Comparison of ENCODE assay signal across 16 cellular contexts in genomic region chr1:61343623-61344257, GRCh38.
A peak's percentile ranks its signal among the peaks of the same experiment; 100 is the strongest.
DNase-seq lines count a peak whose midpoint lies in the region; ATAC-seq and TF ChIP-seq lines count a peak whose summit lies in the region.
"Had no signal": no experiment of that assay in that cellular context is flagged by ENCODE, and none has a peak within 500 bp of the region (broad histone marks: within the 10 kb centered on the region; RNA-seq: fewer than 3 reads in every experiment).

No MANE protein-coding gene starts in this region.

- no peak overlapping the region for H2AFZ ChIP-seq in neural cell (ENCODE audit: low read depth, low read length)
- H2AFZ ChIP-seq in neural progenitor cell (replicated peaks): no peak overlapping the region

- ATAC-seq in GM21390 (IDR thresholded peaks at IDR 0.05; ENCODE audit: unreplicated experiment) (no peak), body of pancreas (no peak)

- H3K9me2 ChIP-seq in neural cell (ENCODE audit: insufficient read depth, low read length): no peaks in the 10 kb centered on the region

- 45 to 57% methylated on average over 5 of the region's 5 CpGs for WGBS in body of pancreas, 2 donors

- no peak for TF ChIP-seq EP300 in neural cell (conservative IDR thresholded peaks at IDR 0.05; ENCODE audit: poor library complexity, severe bottlenecking)

- H3K36me3 ChIP-seq in HAP-1 (replicated peaks) (no peaks in the 10 kb centered on the region), neural cell (ENCODE audit: insufficient read depth, low read length) (no peaks in the 10 kb centered on the region), neural progenitor cell (no peaks in the 10 kb centered on the region), body of pancreas (replicated peaks in 1 of 2; ENCODE audit: insufficient read depth in 1 of 2, low read depth in 2 of 2) (no peaks in the 10 kb centered on the region)

- TF ChIP-seq CTCF in neural cell (IDR thresholded peaks at IDR 0.05; ENCODE audit: poor library complexity, severe bottlenecking) (peak; percentile 11), neural progenitor cell (IDR thresholded peaks at IDR 0.05) (no peak), body of pancreas (IDR thresholded peaks at IDR 0.05) (no peak)

- H3K36me3 Mint-ChIP-seq in neural progenitor cell: peaks cover 28% of the 10 kb centered on the region

- H3K9ac ChIP-seq in neural cell (ENCODE audit: low read length) (no peak overlapping the region), neural progenitor cell (no peak overlapping the region)

- H3F3A ChIP-seq in neural cell (ENCODE audit: insufficient read depth, low read length, poor library complexity, severe bottlenecking) (no peaks in the 10 kb centered on the region), neural progenitor cell (ENCODE audit: low read depth) (no peaks in the 10 kb centered on the region)

- H3K27me3 ChIP-seq in HAP-1 (ENCODE audit: low read depth): no peaks in the 10 kb centered on the region
- no peaks in the 10 kb centered on the region for H3K27me3 ChIP-seq in neural cell (ENCODE audit: insufficient read depth, low read depth, low read length)
- H3K27me3 ChIP-seq in neural progenitor cell: no peaks in the 10 kb centered on the region
- H3K27me3 ChIP-seq in body of pancreas: no peaks in the 10 kb centered on the region

- H3K4me2 ChIP-seq in neural cell (ENCODE audit: low read length) (no peak overlapping the region), neural progenitor cell (no peak overlapping the region)

- no peaks in the 10 kb centered on the region for H3K79me2 ChIP-seq in neural cell (replicated peaks; ENCODE audit: insufficient read depth, low read length)
- no peaks in the 10 kb centered on the region for H3K79me2 ChIP-seq in neural progenitor cell (ENCODE audit: low read depth)

- no peak for TF ChIP-seq RAD21 in neural cell (conservative IDR thresholded peaks at IDR 0.05)

- peak; percentile 39 to 84 for DNase-seq in HAP-1 (ENCODE audit: low spot score in 2 of 2)
- peak; percentile 67 to 81 for DNase-seq in NCI-H526 (lab: John Stamatoyannopoulos, UW)
- DNase-seq in caudate nucleus (lab: John Stamatoyannopoulos, UW): no peak
- no peak for DNase-seq in C1 segment of cervical spinal cord (lab: John Stamatoyannopoulos, UW)
- no peak for DNase-seq in neural progenitor cell (ENCODE audit: low spot score)
- DNase-seq in body of pancreas: no peak
- DNase-seq: ACHN; AML-193; COR-L47; NCI-H1105 treated with DMSO at 0.1 percent for 48 hours; NCI-H1694 treated with DMSO at 0.1 percent for 48 hours; NCI-H345; NK-92 treated with Interleukin-12 subunit alpha and Interleukin-12 subunit beta, amount 100 ng/mL, for 24 hours; SIG-M5 had no signal

- H4K20me1 ChIP-seq in neural cell (ENCODE audit: insufficient read depth) (no peaks in the 10 kb centered on the region), neural progenitor cell (ENCODE audit: low read depth) (no peaks in the 10 kb centered on the region)

- H3K9me3 ChIP-seq in HAP-1 (no peaks in the 10 kb centered on the region), neural cell (ENCODE audit: low read length) (no peaks in the 10 kb centered on the region), neural progenitor cell (ENCODE audit: low read depth) (no peaks in the 10 kb centered on the region), body of pancreas (no peaks in the 10 kb centered on the region)

- in situ Hi-C loops in HAP-1 (cut with MboI; ENCODE audit: low sequenced_read_pairs): loop anchor here (25.0 kb wide), 1 partner anchor 281 kb away; no protein-coding TSS in a partner anchor

- H3K4me1 ChIP-seq in HAP-1: peaks cover 27% of the 10 kb centered on the region
- no peaks in the 10 kb centered on the region for H3K4me1 ChIP-seq in neural progenitor cell
- peaks cover 26% of the 10 kb centered on the region for H3K4me1 ChIP-seq in body of pancreas

- no peak overlapping the region for H3K27ac Mint-ChIP-seq in neural progenitor cell

- peaks cover 14% of the 10 kb centered on the region for H3K4me1 Mint-ChIP-seq in neural progenitor cell

- TF ChIP-seq POLR2A in body of pancreas (IDR thresholded peaks at IDR 0.05): no peak

- no peak overlapping the region for H3K4me3 Mint-ChIP-seq in neural progenitor cell

- H3K4me3 ChIP-seq in HAP-1: no peak overlapping the region
- no peak overlapping the region for H3K4me3 ChIP-seq in neural cell (ENCODE audit: low read length)
- no peak overlapping the region for H3K4me3 ChIP-seq in neural progenitor cell
- no peak overlapping the region for H3K4me3 ChIP-seq in body of pancreas

- H3K27ac ChIP-seq in caudate nucleus (ENCODE audit: low read depth, low read length) (peak overlapping the region; percentile 42), neural cell (ENCODE audit: low read length) (no peak overlapping the region), neural progenitor cell (no peak overlapping the region), body of pancreas (peak overlapping the region in 2 of 4 donors; percentile 12 to 19)

- intact Hi-C loops in body of pancreas (cut with DNase I): loop anchor here (5.0 kb wide), 1 partner anchor 301 kb away; no protein-coding TSS in a partner anchor

- H3K9me3 Mint-ChIP-seq in neural progenitor cell: peaks cover 19% of the 10 kb centered on the region

- no peaks in the 10 kb centered on the region for H3K27me3 Mint-ChIP-seq in neural progenitor cell (ENCODE audit: insufficient read depth, low read depth)

TF ChIP-seq in neural cell, 6 proteins besides CTCF, POLR2A, EP300 and RAD21:
- TF ChIP-seq TAF1 (IDR thresholded peaks at IDR 0.05; ENCODE audit: low read depth): no peak
- TF ChIP-seq EZH2 (IDR thresholded peaks at IDR 0.05; ENCODE audit: borderline replicate concordance, insufficient read depth, low read length, poor library complexity, severe bottlenecking): no peak
- no peak for TF ChIP-seq MXI1 (conservative IDR thresholded peaks at IDR 0.05; ENCODE audit: poor library complexity, severe bottlenecking)
- no peak for TF ChIP-seq SMC3 (conservative IDR thresholded peaks at IDR 0.05; ENCODE audit: poor library complexity)
- no peak for TF ChIP-seq POLR2AphosphoS5 (IDR thresholded peaks at IDR 0.05)
- no peak for TF ChIP-seq REST (IDR thresholded peaks at IDR 0.05; ENCODE audit: borderline replicate concordance)

Comparison
In these comparisons a context has a peak if more than half of its experiments do, and no peak if none do; other contexts are left out.
1. DNase-seq: peak in HAP-1 (2 of 2) and NCI-H526 (2 of 2); none in caudate nucleus (0 of 61), C1 segment of cervical spinal cord (0 of 14), neural progenitor cell (single experiment) and body of pancreas (0 of 4).